Comparison of ENCODE assay signal across 1 cellular context in genomic region chr7:6261699-6262098, GRCh38.
TF ChIP-seq lines count a peak whose summit lies in the region.

No MANE protein-coding gene starts in this region.

TF ChIP-seq in SK-N-SH, 30 proteins besides CTCF, POLR2A, EP300 and RAD21:
- no peak; the same call in 1 of the 2 replicates for TF ChIP-seq USF2 (IDR thresholded peaks at IDR 0.05; ENCODE audit: borderline replicate concordance, low read depth, low read length)
- TF ChIP-seq GABPA (IDR thresholded peaks at IDR 0.05; ENCODE audit: low read depth), result no peak
- peak; percentile 21 for TF ChIP-seq CHD2 (IDR thresholded peaks at IDR 0.05; ENCODE audit: low read length, partially characterized antibody)
- no peak for TF ChIP-seq POLR2AphosphoS5 (IDR thresholded peaks at IDR 0.05; ENCODE audit: low read depth, low read length)
- TF ChIP-seq NRF1 (IDR thresholded peaks at IDR 0.05; ENCODE audit: low read depth, low read length), result no peak
- TF ChIP-seq USF1 (IDR thresholded peaks at IDR 0.05; ENCODE audit: borderline replicate concordance, low read depth), result peak; percentile 58; the same call in 1 of the 2 replicates
- no peak for TF ChIP-seq REST (IDR thresholded peaks at IDR 0.05; ENCODE audit: low read depth, low read length)
- no peak for TF ChIP-seq FOXJ3 (CRISPR knock-in tag; IDR thresholded peaks at IDR 0.05)
- TF ChIP-seq MAX (IDR thresholded peaks at IDR 0.05; ENCODE audit: low read depth), result no peak
- no peak for TF ChIP-seq ZBTB33 (IDR thresholded peaks at IDR 0.05; ENCODE audit: borderline replicate concordance, low read depth)
- TF ChIP-seq RXRA (IDR thresholded peaks at IDR 0.05; ENCODE audit: borderline replicate concordance, low read depth), result no peak
- TF ChIP-seq RCOR1 (IDR thresholded peaks at IDR 0.05; ENCODE audit: low read length), result peak; percentile 79; the same call in 1 of the 2 replicates
- TF ChIP-seq YY1 (IDR thresholded peaks at IDR 0.05; ENCODE audit: low read depth), result no peak
- no peak for TF ChIP-seq NFIC (IDR thresholded peaks at IDR 0.05; ENCODE audit: borderline replicate concordance)
- no peak for TF ChIP-seq FOSL2 (IDR thresholded peaks at IDR 0.05; ENCODE audit: borderline replicate concordance, low read depth)
- TF ChIP-seq SIN3A (IDR thresholded peaks at IDR 0.05; ENCODE audit: borderline replicate concordance, low read depth, low read length), result no peak
- no peak for TF ChIP-seq EZH2phosphoT487 (IDR thresholded peaks at IDR 0.05; ENCODE audit: borderline replicate concordance, low read depth)
- TF ChIP-seq IRF3 (IDR thresholded peaks at IDR 0.05; ENCODE audit: low read depth, low read length), result no peak
- no peak for TF ChIP-seq FOXM1 (IDR thresholded peaks at IDR 0.05; ENCODE audit: low read depth)
- no peak for TF ChIP-seq ELF1 (IDR thresholded peaks at IDR 0.05)
- no peak for TF ChIP-seq JUND (IDR thresholded peaks at IDR 0.05)
- TF ChIP-seq MEF2A (IDR thresholded peaks at IDR 0.05; ENCODE audit: borderline replicate concordance, low read depth), result no peak
- no peak; the same call in 1 of the 2 replicates for TF ChIP-seq TCF12 (IDR thresholded peaks at IDR 0.05)
- TF ChIP-seq TAF1 (IDR thresholded peaks at IDR 0.05; ENCODE audit: borderline replicate concordance, low read depth, low read length), result no peak
- peak; percentile 76 for TF ChIP-seq GATA2 (CRISPR knock-in tag; IDR thresholded peaks at IDR 0.05)
